Comparison of ENCODE assay signal across 27 cellular contexts in the genomic region with DNA sequence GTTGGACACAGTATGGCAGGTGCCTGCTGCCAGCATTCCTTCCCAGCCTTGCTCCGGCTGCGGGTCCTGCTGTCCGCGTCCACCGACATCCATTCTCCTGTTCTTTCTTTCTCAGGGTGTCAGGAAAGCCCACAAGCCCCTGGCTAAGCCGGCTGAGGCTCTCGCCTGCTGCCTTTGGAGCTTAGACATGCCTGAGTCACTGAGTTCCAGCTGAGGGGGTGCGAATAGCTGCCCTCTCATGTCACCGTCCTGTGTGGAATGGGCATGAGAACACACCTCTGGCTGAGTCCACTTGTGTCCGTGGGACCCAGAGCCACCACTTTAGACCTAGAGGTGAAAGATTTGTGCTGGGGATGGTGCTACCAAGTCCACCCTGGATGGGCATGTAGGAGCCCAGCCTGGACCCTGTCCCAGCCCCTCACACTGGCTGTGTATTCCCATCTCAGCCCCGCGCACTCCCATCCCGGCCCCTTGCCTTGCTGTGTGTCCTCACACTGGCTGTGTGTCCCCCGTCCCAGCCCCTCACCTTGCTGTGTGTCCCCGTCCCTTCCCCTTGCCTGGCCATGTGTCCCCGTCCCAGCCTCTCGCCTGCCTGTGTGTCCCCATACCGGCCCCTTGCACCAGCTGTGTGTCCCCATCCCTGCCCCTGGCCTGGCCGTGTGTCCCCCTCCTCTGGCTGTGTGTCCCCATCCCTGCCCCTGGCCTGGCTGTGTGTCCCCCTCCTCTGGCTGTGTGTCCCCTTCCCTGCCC.
"Had no signal": no experiment of that assay in that cellular context is flagged by ENCODE, and none has a peak within 500 bp of the region (broad histone marks: within the 10 kb centered on the region; RNA-seq: fewer than 3 reads in every experiment).

No MANE protein-coding gene starts in this region.

- H3K4me1 ChIP-seq: left ventricle myocardium inferior, stomach, thyroid gland, upper lobe of right lung had no signal

- H3K4me3 Mint-ChIP-seq: activated CD8-positive, alpha-beta T cell treated with anti-CD3 and anti-CD28 coated beads for 36 hours; activated T-cell treated with anti-CD3 and anti-CD28 coated beads, Interleukin-2, amount 50 U/mL, for 4 hours; activated T-helper 17 cell treated with anti-CD3 and anti-CD28 coated beads, Interleukin-2, amount 50 U/mL, for 72 hours; nephron progenitor cell; T-helper 17 cell had no signal

- H3K9me3 ChIP-seq: left ventricle myocardium inferior, mucosa of descending colon, ovary, right lobe of liver, stomach, thyroid gland, upper lobe of right lung had no signal

- H3K36me3 ChIP-seq: left ventricle myocardium inferior, ovary, right lobe of liver, stomach, thyroid gland, upper lobe of right lung had no signal

- FAIRE-seq: bronchial epithelial cell, colon, frontal cortex had no signal

- ATAC-seq: activated CD8-positive, alpha-beta T cell treated with anti-CD3 and anti-CD28 coated beads for 36 hours; activated T-cell treated with anti-CD3 and anti-CD28 coated beads, Interleukin-2, amount 50 U/mL, for 4 hours; activated T-helper 17 cell treated with anti-CD3 and anti-CD28 coated beads, Interleukin-2, amount 50 U/mL, for 72 hours; mucosa of descending colon; T-helper 17 cell; upper lobe of right lung had no signal

- H3K27ac Mint-ChIP-seq: activated CD8-positive, alpha-beta T cell treated with anti-CD3 and anti-CD28 coated beads for 36 hours; activated T-helper 17 cell treated with anti-CD3 and anti-CD28 coated beads, Interleukin-2, amount 50 U/mL, for 72 hours; T-helper 17 cell had no signal

- H3K27ac ChIP-seq: epithelial cell of prostate, left ventricle myocardium inferior, ovary, right lobe of liver, skin epidermis, stomach, thyroid gland, upper lobe of right lung had no signal

- H3K4me1 Mint-ChIP-seq: activated T-helper 17 cell treated with anti-CD3 and anti-CD28 coated beads, Interleukin-2, amount 50 U/mL, for 72 hours; nephron progenitor cell; T-helper 17 cell had no signal

- DNase-seq: activated CD4-positive, alpha-beta T cell treated with anti-CD3 and anti-CD28 coated beads, Interleukin-2, amount 50 U/mL, for 1 hour; activated CD4-positive, CD25-positive, alpha-beta regulatory T cell treated with anti-CD3 and anti-CD28 coated beads, Interleukin-2, amount 50 U/mL, for 72 hours; activated CD8-positive, alpha-beta T cell treated with anti-CD3 and anti-CD28 coated beads for 36 hours; activated gamma-delta T cell treated with Interleukin-2 at 50 U/mL for 16 hours; activated naive CD4-positive, alpha-beta T cell treated with anti-CD3 and anti-CD28 coated beads, Interleukin-2, amount 50 U/mL, for 16 hours; activated T-cell treated with anti-CD3 and anti-CD28 coated beads, Interleukin-2, amount 50 U/mL, for 4 hours; amniotic stem cell; dermis blood vessel endothelial cell; effector CD4-positive, alpha-beta T cell; left ventricle myocardium inferior; mucosa of descending colon; nephron progenitor cell; ovary; right lobe of liver; stimulated activated CD4-positive, alpha-beta T cell treated with anti-CD3 and anti-CD28 coated beads, Interleukin-12 subunit alpha, Interleukin-12 subunit beta, amount 100 ng/mL, for 4 hours; stimulated activated CD4-positive, alpha-beta T cell treated with anti-CD3 and anti-CD28 coated beads, Interleukin-4, amount 100 ng/mL, for 1 hour; stomach; T-helper 17 cell; T1000; thyroid gland; upper lobe of right lung had no signal

- H3K4me3 ChIP-seq: left ventricle myocardium inferior, mucosa of descending colon, ovary, right lobe of liver, skin epidermis, stomach, thyroid gland, upper lobe of right lung had no signal

- H3K9me3 Mint-ChIP-seq: activated CD8-positive, alpha-beta T cell treated with anti-CD3 and anti-CD28 coated beads for 36 hours; activated T-cell treated with anti-CD3 and anti-CD28 coated beads, Interleukin-2, amount 50 U/mL, for 4 hours; activated T-helper 17 cell treated with anti-CD3 and anti-CD28 coated beads, Interleukin-2, amount 50 U/mL, for 72 hours; nephron progenitor cell had no signal
